ENCODE assay signal across 1 cellular context in the genomic region with DNA sequence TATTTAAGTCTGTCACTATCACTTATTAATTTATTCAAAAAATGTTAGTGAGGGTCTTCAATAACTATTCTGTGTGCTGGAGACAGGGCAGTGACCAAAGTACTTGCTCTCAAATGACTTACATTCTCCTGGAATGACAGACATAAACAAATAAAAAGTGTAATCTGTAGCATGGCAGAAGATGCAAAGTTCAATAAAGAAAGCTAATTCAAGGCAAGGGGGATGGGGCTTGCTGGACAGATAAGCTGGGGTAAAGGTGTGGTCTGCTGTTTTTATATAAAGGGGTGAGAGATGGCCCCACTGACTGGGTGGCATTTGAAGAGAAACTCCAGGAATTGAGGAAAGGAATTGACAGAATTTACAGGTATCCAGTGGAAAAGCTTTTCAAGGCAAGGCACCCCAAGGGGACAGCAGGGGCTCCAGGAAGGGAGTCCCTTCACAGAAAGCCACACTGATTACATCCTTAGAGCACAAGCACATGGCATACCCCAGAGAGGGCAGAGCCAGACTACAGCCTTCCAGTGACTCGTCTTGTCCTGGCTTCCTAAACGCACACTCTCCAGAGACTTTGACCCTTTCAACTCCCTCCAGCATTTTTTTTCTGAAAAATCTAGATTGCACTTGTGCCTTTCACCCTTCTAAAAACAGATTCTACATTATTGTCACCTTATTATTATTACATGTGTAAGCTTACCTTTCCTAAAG.
TF ChIP-seq lines count a peak whose summit lies in the region.

No MANE protein-coding gene starts in this region.

TF ChIP-seq in GM23338, 12 proteins besides CTCF, POLR2A, EP300 and RAD21 (continued from another document):
- TF ChIP-seq, protein P1, sequence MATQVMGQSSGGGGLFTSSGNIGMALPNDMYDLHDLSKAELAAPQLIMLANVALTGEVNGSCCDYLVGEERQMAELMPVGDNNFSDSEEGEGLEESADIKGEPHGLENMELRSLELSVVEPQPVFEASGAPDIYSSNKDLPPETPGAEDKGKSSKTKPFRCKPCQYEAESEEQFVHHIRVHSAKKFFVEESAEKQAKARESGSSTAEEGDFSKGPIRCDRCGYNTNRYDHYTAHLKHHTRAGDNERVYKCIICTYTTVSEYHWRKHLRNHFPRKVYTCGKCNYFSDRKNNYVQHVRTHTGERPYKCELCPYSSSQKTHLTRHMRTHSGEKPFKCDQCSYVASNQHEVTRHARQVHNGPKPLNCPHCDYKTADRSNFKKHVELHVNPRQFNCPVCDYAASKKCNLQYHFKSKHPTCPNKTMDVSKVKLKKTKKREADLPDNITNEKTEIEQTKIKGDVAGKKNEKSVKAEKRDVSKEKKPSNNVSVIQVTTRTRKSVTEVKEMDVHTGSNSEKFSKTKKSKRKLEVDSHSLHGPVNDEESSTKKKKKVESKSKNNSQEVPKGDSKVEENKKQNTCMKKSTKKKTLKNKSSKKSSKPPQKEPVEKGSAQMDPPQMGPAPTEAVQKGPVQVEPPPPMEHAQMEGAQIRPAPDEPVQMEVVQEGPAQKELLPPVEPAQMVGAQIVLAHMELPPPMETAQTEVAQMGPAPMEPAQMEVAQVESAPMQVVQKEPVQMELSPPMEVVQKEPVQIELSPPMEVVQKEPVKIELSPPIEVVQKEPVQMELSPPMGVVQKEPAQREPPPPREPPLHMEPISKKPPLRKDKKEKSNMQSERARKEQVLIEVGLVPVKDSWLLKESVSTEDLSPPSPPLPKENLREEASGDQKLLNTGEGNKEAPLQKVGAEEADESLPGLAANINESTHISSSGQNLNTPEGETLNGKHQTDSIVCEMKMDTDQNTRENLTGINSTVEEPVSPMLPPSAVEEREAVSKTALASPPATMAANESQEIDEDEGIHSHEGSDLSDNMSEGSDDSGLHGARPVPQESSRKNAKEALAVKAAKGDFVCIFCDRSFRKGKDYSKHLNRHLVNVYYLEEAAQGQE (IDR thresholded peaks at IDR 0.05; ENCODE audit: unreplicated experiment), result no peak
- TF ChIP-seq, protein P2, sequence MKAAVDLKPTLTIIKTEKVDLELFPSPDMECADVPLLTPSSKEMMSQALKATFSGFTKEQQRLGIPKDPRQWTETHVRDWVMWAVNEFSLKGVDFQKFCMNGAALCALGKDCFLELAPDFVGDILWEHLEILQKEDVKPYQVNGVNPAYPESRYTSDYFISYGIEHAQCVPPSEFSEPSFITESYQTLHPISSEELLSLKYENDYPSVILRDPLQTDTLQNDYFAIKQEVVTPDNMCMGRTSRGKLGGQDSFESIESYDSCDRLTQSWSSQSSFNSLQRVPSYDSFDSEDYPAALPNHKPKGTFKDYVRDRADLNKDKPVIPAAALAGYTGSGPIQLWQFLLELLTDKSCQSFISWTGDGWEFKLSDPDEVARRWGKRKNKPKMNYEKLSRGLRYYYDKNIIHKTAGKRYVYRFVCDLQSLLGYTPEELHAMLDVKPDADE (IDR thresholded peaks at IDR 0.05), result no peak
- no peak for TF ChIP-seq ZNF114 (CRISPR knock-in tag; IDR thresholded peaks at IDR 0.05)
- no peak for TF ChIP-seq EZH2phosphoT487 (IDR thresholded peaks at IDR 0.05; ENCODE audit: unreplicated experiment)
- TF ChIP-seq JUNB (IDR thresholded peaks at IDR 0.05; ENCODE audit: unreplicated experiment), result no peak
- TF ChIP-seq ZNF331 (CRISPR knock-in tag; IDR thresholded peaks at IDR 0.05; ENCODE audit: low read depth), result no peak
- TF ChIP-seq EZH2 (IDR thresholded peaks at IDR 0.05; ENCODE audit: low read depth, unreplicated experiment), result no peak
- no peak for TF ChIP-seq NANOG (IDR thresholded peaks at IDR 0.05; ENCODE audit: borderline replicate concordance)
- TF ChIP-seq CREB1 (CRISPR knock-in tag; IDR thresholded peaks at IDR 0.05; ENCODE audit: low read depth), result no peak
